26 cellular contexts compared by ENCODE assay signal in the genomic region with DNA sequence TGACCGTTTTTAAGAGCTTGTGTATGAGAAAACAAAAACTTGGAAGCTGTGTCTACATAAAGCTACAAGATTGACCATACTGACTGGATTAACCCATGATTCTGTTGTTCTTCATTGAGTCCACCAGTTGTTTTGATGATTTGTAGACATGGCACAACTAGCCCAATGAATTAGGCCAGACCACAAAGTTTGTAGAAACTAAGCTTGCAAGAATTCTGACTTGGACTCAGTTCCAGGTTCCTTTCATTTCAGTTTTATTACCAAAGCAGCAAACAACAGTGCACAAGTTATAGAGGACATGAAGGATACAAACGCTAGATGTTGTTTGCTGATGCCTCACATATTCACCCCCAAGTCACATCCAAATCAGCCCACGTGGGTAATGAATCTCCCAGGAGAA.
A peak's percentile ranks its signal among the peaks of the same experiment; 100 is the strongest.
DNase-seq lines count a peak whose midpoint lies in the region; ATAC-seq and TF ChIP-seq lines count a peak whose summit lies in the region.
"Had no signal": no experiment of that assay in that cellular context is flagged by ENCODE, and none has a peak within 500 bp of the region (broad histone marks: within the 10 kb centered on the region; RNA-seq: fewer than 3 reads in every experiment).

No MANE protein-coding gene starts in this region.

- DNase-seq in AG04449 (ENCODE audit: low read depth, low spot score) (peak; percentile 7), GM04503 (ENCODE audit: low read depth) (peak; percentile 65), astrocyte of the hippocampus (ENCODE audit: low read depth, low spot score) (peak; percentile 39), foreskin fibroblast (peak; percentile 72 to 85), mesenteric fat pad (ENCODE audit: low spot score) (no peak), COLO668 (lab: John Stamatoyannopoulos, UW; ENCODE audit: unreplicated experiment) (no peak)
- DNase-seq in stimulated activated naive CD4-positive, alpha-beta T cell (lab: John Stamatoyannopoulos, UW): no peak
- DNase-seq: activated CD4-positive, alpha-beta T cell treated with anti-CD3 and anti-CD28 coated beads for 4 hours; activated naive CD4-positive, alpha-beta T cell treated with Interleukin-2 at 50 U/mL for 16 hours; activated T-cell treated with anti-CD3 and anti-CD28 coated beads, Interleukin-2, amount 50 U/mL, for 48 hours; adrenal gland; Calu3; DMS79 treated with DMSO at 0.1 percent for 48 hours; effector CD8-positive, alpha-beta T cell; HFFc6; left ventricle myocardium superior; midbrain; naive thymus-derived CD8-positive, alpha-beta T cell; NCI-H2107; NCI-H446; NCI-H774; SIG-M5; thyroid gland had no signal

- TF ChIP-seq CTCF in AG04449 (IDR thresholded peaks at IDR 0.05; ENCODE audit: insufficient read depth, low read length, missing control alignments): no peak
- TF ChIP-seq CTCF in foreskin fibroblast (IDR thresholded peaks at IDR 0.05; ENCODE audit: low read depth, low read length): no peak

- no peak for ATAC-seq in GM19035 (IDR thresholded peaks at IDR 0.05; ENCODE audit: unreplicated experiment)
- ATAC-seq: left ventricle myocardium superior; naive thymus-derived CD8-positive, alpha-beta T cell had no signal

- no peak overlapping the region for H3K4me3 ChIP-seq in AG04449 (ENCODE audit: low read depth, low read length)
- peak overlapping the region in 1 of 2 donors; percentile 27 for H3K4me3 ChIP-seq in foreskin fibroblast (ENCODE audit: low read depth in 1 of 2, low read length in 2 of 2)
- H3K4me3 ChIP-seq: adrenal gland, GM12878, thyroid gland, vagina had no signal

- POLR2A ChIA-PET in AG04449 (lab: Yijun Ruan, JAX): no interaction called here

- CTCF ChIA-PET in AG04449 (lab: Yijun Ruan, JAX): interaction anchor here (0.8 to 6.4 kb wide), 22 partner anchors 9 to 364 kb away, joined by 3 to 91 read pairs (median 6); no protein-coding TSS in a partner anchor

Comparison
In these comparisons a context has a peak if more than half of its experiments do, and no peak if none do; other contexts are left out.
1. DNase-seq: peak in AG04449 (single experiment), GM04503 (single experiment), astrocyte of the hippocampus (single experiment) and foreskin fibroblast (2 of 2); none in stimulated activated naive CD4-positive, alpha-beta T cell (0 of 6), mesenteric fat pad (single experiment) and COLO668 (single experiment).